Comparison of ENCODE assay signal across 1 cellular context in the genomic region with DNA sequence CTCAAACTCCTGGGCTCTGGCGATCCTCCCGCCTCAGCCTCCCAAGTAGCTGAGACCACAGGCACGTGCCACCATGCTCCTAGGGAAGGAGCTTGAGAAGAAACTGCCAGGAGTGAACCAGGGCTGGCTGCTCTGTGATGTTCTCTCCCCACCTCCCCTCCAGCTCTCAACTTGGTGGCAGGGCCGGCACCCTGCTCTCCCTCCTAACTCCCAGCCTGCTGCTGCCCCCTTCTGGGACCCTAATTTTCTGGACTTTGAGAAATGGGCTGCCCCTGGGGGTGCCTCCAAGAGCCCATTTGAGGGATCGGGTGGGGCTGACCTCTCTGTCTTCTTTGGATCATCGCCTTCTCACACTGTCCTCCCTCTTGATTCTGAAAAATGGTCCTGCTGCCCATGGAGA.
TF ChIP-seq lines count a peak whose summit lies in the region.

No MANE protein-coding gene starts in this region.

TF ChIP-seq in HEK293, 187 proteins besides CTCF, POLR2A, EP300 and RAD21 (continued from another document):
- TF ChIP-seq ZNF654 (tag by site-specific recombination; IDR thresholded peaks at IDR 0.05; ENCODE audit: low read depth) = peak; percentile 36
- TF ChIP-seq, protein P1, sequence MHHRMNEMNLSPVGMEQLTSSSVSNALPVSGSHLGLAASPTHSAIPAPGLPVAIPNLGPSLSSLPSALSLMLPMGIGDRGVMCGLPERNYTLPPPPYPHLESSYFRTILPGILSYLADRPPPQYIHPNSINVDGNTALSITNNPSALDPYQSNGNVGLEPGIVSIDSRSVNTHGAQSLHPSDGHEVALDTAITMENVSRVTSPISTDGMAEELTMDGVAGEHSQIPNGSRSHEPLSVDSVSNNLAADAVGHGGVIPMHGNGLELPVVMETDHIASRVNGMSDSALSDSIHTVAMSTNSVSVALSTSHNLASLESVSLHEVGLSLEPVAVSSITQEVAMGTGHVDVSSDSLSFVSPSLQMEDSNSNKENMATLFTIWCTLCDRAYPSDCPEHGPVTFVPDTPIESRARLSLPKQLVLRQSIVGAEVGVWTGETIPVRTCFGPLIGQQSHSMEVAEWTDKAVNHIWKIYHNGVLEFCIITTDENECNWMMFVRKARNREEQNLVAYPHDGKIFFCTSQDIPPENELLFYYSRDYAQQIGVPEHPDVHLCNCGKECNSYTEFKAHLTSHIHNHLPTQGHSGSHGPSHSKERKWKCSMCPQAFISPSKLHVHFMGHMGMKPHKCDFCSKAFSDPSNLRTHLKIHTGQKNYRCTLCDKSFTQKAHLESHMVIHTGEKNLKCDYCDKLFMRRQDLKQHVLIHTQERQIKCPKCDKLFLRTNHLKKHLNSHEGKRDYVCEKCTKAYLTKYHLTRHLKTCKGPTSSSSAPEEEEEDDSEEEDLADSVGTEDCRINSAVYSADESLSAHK (tag by site-specific recombination; IDR thresholded peaks at IDR 0.05) = peak; percentile 40; the same call in 1 of the 2 replicates
- no peak for TF ChIP-seq ZNF274 (IDR thresholded peaks at IDR 0.05; ENCODE audit: low read length)
- no peak for TF ChIP-seq ZNF274 (tag by site-specific recombination; IDR thresholded peaks at IDR 0.05; ENCODE audit: borderline replicate concordance)
- TF ChIP-seq GLIS2 (tag by site-specific recombination; IDR thresholded peaks at IDR 0.05) = 0 out of 2 replicates have a peak, but pooled peaks have one; percentile 36
- peak; percentile 63; the same call in 1 of the 2 replicates for TF ChIP-seq ZNF16 (tag by site-specific recombination; IDR thresholded peaks at IDR 0.05; ENCODE audit: low read depth)
